13 cellular contexts compared by ENCODE assay signal in the genomic region with DNA sequence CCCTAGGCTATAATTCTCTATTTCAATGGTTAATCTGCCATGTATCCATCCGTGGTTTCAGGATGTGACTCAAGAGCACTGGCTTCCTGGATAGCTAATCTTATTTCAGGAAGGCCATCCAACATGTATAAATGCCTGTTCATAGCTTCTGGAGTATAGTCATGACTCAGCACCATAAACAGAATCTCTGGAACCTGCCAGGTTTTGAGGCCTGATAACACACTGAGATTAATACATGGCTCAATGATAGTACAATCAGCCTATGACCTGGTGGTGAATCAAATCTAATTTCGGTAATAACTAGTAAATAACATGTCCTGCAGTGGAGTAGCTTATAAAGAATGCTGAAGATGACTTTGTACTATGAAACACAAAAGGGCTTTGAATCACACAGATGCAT. TPM values are rescaled to one million over a fixed set of nuclear protein-coding genes. Genes with fewer than 3 reads are reported as not detected.
A peak's percentile ranks its signal among the peaks of the same experiment; 100 is the strongest.
DNase-seq lines count a peak whose midpoint lies in the region; ATAC-seq and TF ChIP-seq lines count a peak whose summit lies in the region.
"Had no signal": no experiment of that assay in that cellular context is flagged by ENCODE, and none has a peak within 500 bp of the region (broad histone marks: within the 10 kb centered on the region; RNA-seq: fewer than 3 reads in every experiment).

No MANE protein-coding gene starts in this region.

- H3K9me3 ChIP-seq in fibroblast of lung (ENCODE audit: control insufficient read depth, insufficient read depth, low read depth, low read length) = no peaks in the 10 kb centered on the region
- H3K9me3 ChIP-seq in CD4-positive, alpha-beta T cell (ENCODE audit: control insufficient read depth, low read length) = no peaks in the 10 kb centered on the region
- H3K9me3 ChIP-seq: SJSA1 had no signal

- POLR2A ChIA-PET in CD4-positive, alpha-beta T cell (lab: Charles Lee) = no interaction called here

- no peak for ATAC-seq in CD4-positive, alpha-beta T cell (ENCODE audit: poor library complexity)

- H3K4me1 ChIP-seq in fibroblast of lung (ENCODE audit: control insufficient read depth, extremely low read depth, insufficient read depth, low read length) = no peaks in the 10 kb centered on the region
- H3K4me1 ChIP-seq: SJSA1 had no signal

- DNase-seq in GM03348 (ENCODE audit: low spot score) (peak; percentile 17), RPMI7951 (ENCODE audit: low read depth) (peak; percentile 79), fibroblast of lung (ENCODE audit: low read depth in 2 of 2) (peak; percentile 63 to 87), skeletal muscle cell (ENCODE audit: low read depth) (peak; percentile 52), islet precursor cell (no peak), cerebellum (ENCODE audit: low spot score) (no peak)
- no peak for DNase-seq in CD4-positive, alpha-beta T cell
- DNase-seq: activated CD4-positive, alpha-beta T cell treated with anti-CD3 and anti-CD28 coated beads, Interleukin-2, amount 50 U/mL, for 1 hour; aorta; KBM-7; stimulated activated CD4-positive, alpha-beta T cell treated with anti-CD3 and anti-CD28 coated beads, Interleukin-1b, Interleukin-23, amount 100 ng/mL, for 48 hours had no signal

- peaks cover 2% of the 10 kb centered on the region for H3K9me3 Mint-ChIP-seq in CD4-positive, alpha-beta T cell
- H3K9me3 Mint-ChIP-seq: nephron had no signal

- no peaks in the 10 kb centered on the region for H3K36me3 ChIP-seq in fibroblast of lung (ENCODE audit: control insufficient read depth, insufficient read depth, low read length)
- H3K36me3 ChIP-seq: SJSA1 had no signal

- no peaks in the 10 kb centered on the region for H4K20me1 ChIP-seq in fibroblast of lung (ENCODE audit: control insufficient read depth, extremely low read depth, insufficient read depth, low read length)

- no peak for TF ChIP-seq CTCF in fibroblast of lung (conservative IDR thresholded peaks at IDR 0.05 in 1 of 2, IDR thresholded peaks at IDR 0.05 in 1 of 2; ENCODE audit: low read depth in 1 of 2, low read length in 2 of 2)
- TF ChIP-seq CTCF in CD4-positive, alpha-beta T cell (IDR thresholded peaks at IDR 0.05) = no peak

- no peaks in the 10 kb centered on the region for H3K4me1 Mint-ChIP-seq in CD4-positive, alpha-beta T cell (ENCODE audit: low read depth)

- no peaks in the 10 kb centered on the region for H3K36me3 Mint-ChIP-seq in CD4-positive, alpha-beta T cell (ENCODE audit: low read depth)

- no peak overlapping the region for H2AFZ ChIP-seq in fibroblast of lung (ENCODE audit: low read length)

- no peak overlapping the region for H3K27ac Mint-ChIP-seq in CD4-positive, alpha-beta T cell

- H3K9ac ChIP-seq in fibroblast of lung (ENCODE audit: insufficient read depth, low read length) = no peak overlapping the region

- H3K4me2 ChIP-seq in fibroblast of lung (ENCODE audit: extremely low read depth, insufficient read depth, low read length) = no peak overlapping the region

- no peaks in the 10 kb centered on the region for H3K27me3 Mint-ChIP-seq in CD4-positive, alpha-beta T cell

- no peaks in the 10 kb centered on the region for H3K79me2 ChIP-seq in fibroblast of lung (ENCODE audit: control insufficient read depth, insufficient read depth, low read length)

- no peak overlapping the region for H3K4me3 ChIP-seq in fibroblast of lung (replicated peaks in 1 of 4; ENCODE audit: control extremely low read depth in 1 of 4, insufficient read depth in 1 of 4, low read depth in 3 of 4, low read length in 4 of 4)
- no peak overlapping the region for H3K4me3 ChIP-seq in skeletal muscle cell (ENCODE audit: low read depth, low read length)
- H3K4me3 ChIP-seq: SJSA1 had no signal

- CTCF ChIA-PET in CD4-positive, alpha-beta T cell (lab: Charles Lee) = no interaction called here

- no peaks in the 10 kb centered on the region for H3K27me3 ChIP-seq in fibroblast of lung (ENCODE audit: control insufficient read depth, insufficient read depth, low read length)
- no peaks in the 10 kb centered on the region for H3K27me3 ChIP-seq in CD4-positive, alpha-beta T cell (ENCODE audit: control insufficient read depth, insufficient read depth, low read length)
- H3K27me3 ChIP-seq: SJSA1 had no signal

- no peak overlapping the region for H3K4me3 Mint-ChIP-seq in CD4-positive, alpha-beta T cell
- H3K4me3 Mint-ChIP-seq: nephron had no signal

- intact Hi-C loops in CD4-positive, alpha-beta T cell (cut with DNase I, micrococcal nuclease) = no loop called here

- H3K27ac ChIP-seq in fibroblast of lung (ENCODE audit: insufficient read depth, low read length) = peak overlapping the region; percentile 39
- no peak overlapping the region for H3K27ac ChIP-seq in CD4-positive, alpha-beta T cell (ENCODE audit: low read depth, low read length)
- H3K27ac ChIP-seq: SJSA1 had no signal

RNA-seq across cellular contexts. Expression of a gene that starts 5.7 kb away (rescaled TPM):
- total RNA-seq in RPMI7951 (2014; rRNA removed; shearing (Covaris generic)) = 59.2 and 67.6 TPM in 2 replicates
- total RNA-seq in fibroblast of lung (42.1 and 67.5 TPM in 2 replicates), cerebellum (1.5 TPM)
- 12.7 and 110 TPM in 2 replicates for polyA plus RNA-seq in fibroblast of lung
- 8.5 and 68.9 TPM in 2 replicates for polyA plus RNA-seq in fibroblast of lung (2012)
- 2.9 and 8.2 TPM in 2 replicates for polyA minus RNA-seq in fibroblast of lung (ENCODE audit: low replicate concordance)
- total RNA-seq in CD4-positive, alpha-beta T cell = not detected
- total RNA-seq: SJSA1 had no signal

Comparison
In these comparisons a context has a peak if more than half of its experiments do, and no peak if none do; other contexts are left out.
1. DNase-seq: peak in GM03348 (single experiment), RPMI7951 (single experiment), fibroblast of lung (2 of 2) and skeletal muscle cell (single experiment); none in islet precursor cell (single experiment), cerebellum (single experiment) and CD4-positive, alpha-beta T cell (0 of 10).
2. RNA of a gene that starts 5.7 kb away (total RNA-seq): 59.2 to 67.6 TPM in RPMI7951 and 42.1 to 67.5 TPM in fibroblast of lung; 1.5 TPM in cerebellum (single experiment) and not detected in CD4-positive, alpha-beta T cell; every median in the first group is over 10 times any median in the second.